ENCODE assay signal across 1 cellular context in genomic region chr4:76251448-76252270, GRCh38.
TF ChIP-seq lines count a peak whose summit lies in the region.

A gene with protein sequence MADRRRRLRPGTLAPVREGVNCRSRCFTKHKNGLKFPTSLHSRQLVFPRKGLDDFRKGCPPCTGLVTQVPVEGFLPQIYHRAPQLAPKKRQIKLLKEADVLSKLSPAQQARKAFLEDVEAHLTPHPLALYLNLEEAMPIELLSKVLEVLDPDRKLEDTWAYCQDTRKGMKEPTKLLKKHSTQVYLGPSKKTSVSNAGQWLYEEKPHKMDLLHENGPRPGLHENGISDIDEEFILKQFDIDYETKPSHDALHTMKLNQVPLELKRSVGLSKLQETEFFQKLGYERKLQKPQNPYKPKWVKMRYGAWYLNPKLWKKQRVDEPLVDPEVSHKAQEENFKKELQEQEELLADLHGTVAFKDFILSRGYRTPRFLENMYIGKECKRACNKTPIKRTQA (plus strand): TSS chr4:76251721. CDS start chr4:76251747, 26 bp downstream.

TF ChIP-seq in H1, 55 proteins besides CTCF, POLR2A, EP300 and RAD21 (continued from another document):
- TF ChIP-seq MAX (IDR thresholded peaks at IDR 0.05) (peak; percentile 47; the same call in 1 of the 2 replicates), SUZ12 (IDR thresholded peaks at IDR 0.05; ENCODE audit: low read length) (0 out of 2 replicates have a peak, but pooled peaks have one; percentile 14), GTF2F1 (IDR thresholded peaks at IDR 0.05; ENCODE audit: borderline replicate concordance, low read depth, low read length) (no peak), TEAD4 (IDR thresholded peaks at IDR 0.05; ENCODE audit: low read depth, low read length) (peak; percentile 62; the same call in 1 of the 2 replicates), PHF8 (conservative IDR thresholded peaks at IDR 0.05; ENCODE audit: low read depth, low read length) (peak; percentile 54), YY1 (IDR thresholded peaks at IDR 0.05; ENCODE audit: low read depth, low read length) (peak; percentile 90)
- TF ChIP-seq, protein P1, sequence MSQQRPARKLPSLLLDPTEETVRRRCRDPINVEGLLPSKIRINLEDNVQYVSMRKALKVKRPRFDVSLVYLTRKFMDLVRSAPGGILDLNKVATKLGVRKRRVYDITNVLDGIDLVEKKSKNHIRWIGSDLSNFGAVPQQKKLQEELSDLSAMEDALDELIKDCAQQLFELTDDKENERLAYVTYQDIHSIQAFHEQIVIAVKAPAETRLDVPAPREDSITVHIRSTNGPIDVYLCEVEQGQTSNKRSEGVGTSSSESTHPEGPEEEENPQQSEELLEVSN (IDR thresholded peaks at IDR 0.05), result peak; percentile 96
